In the genomic region with DNA sequence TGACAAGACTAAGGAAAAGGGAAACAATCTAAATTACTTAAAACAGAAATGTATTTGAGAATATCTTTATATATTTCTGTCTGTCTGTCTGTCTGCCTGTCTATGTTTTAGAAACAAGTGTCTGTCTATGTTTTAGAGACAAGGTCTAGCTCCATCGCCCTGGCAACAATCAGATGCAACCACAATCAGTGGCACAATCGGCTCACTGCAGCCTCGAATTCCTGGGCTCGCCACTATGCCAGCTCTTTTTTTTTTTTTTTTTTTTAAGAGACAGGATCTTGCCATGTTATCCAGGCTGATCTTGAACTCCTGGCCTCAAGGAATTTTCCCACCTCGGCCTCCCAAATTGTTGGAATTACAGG, we compare ENCODE assay signal across 7 cellular contexts. TPM values are rescaled to one million over a fixed set of nuclear protein-coding genes. Genes with fewer than 3 reads are reported as not detected.
A peak's percentile ranks its signal among the peaks of the same experiment; 100 is the strongest.
DNase-seq lines count a peak whose midpoint lies in the region; ATAC-seq and TF ChIP-seq lines count a peak whose summit lies in the region.
"Not testable (repeated sequence)": the region's sequence is repeated elsewhere in the genome, so short reads cannot be mapped to it uniquely, and the experiment has no call there.

No MANE protein-coding gene starts in this region.

- POLR2A ChIA-PET in CD8-positive, alpha-beta memory T cell (lab: Charles Lee) = interaction anchor here (0.6 to 0.7 kb wide), 2 partner anchors 143 to 1007 kb away, joined by 3 to 6 read pairs; no protein-coding TSS in a partner anchor

- not testable (repeated sequence) for H3K9me3 ChIP-seq in CD8-positive, alpha-beta memory T cell (ENCODE audit: low read length); Loucy (ENCODE audit: insufficient read depth, low read depth, low read length)

- CTCF ChIA-PET in CD8-positive, alpha-beta memory T cell (lab: Charles Lee) = not testable (repeated sequence)

- H3K9me2 ChIP-seq in Loucy (replicated peaks; ENCODE audit: low read depth, low read length) = not testable (repeated sequence)

- not testable (repeated sequence) for H3K79me2 ChIP-seq in Loucy (ENCODE audit: insufficient read depth, low read length)

- H3K27me3 ChIP-seq in CD8-positive, alpha-beta memory T cell (ENCODE audit: insufficient read depth, low read length, poor library complexity, severe bottlenecking); Loucy (ENCODE audit: insufficient read depth, low read length, poor library complexity, severe bottlenecking): not testable (repeated sequence)

- not testable (repeated sequence) for H3K9me3 Mint-ChIP-seq in CD8-positive, alpha-beta memory T cell; activated T-helper 17 cell treated with anti-CD3 and anti-CD28 coated beads, Interleukin-2, amount 50 U/mL, for 72 hours; central memory CD8-positive, alpha-beta T cell; natural killer cell

- H3K4me2 ChIP-seq in Loucy (ENCODE audit: low read depth, low read length, poor library complexity, severe bottlenecking) = peak overlapping the region; percentile 27

- intact Hi-C loops in natural killer cell (cut with micrococcal nuclease) = not testable (repeated sequence)

- H2AFZ ChIP-seq in Loucy (ENCODE audit: low read length) = not testable (repeated sequence)

- H3K4me3 ChIP-seq in CD8-positive, alpha-beta memory T cell (ENCODE audit: low read length); Loucy (ENCODE audit: low read length, poor library complexity, severe bottlenecking): not testable (repeated sequence)

- H3F3A ChIP-seq in Loucy (ENCODE audit: low read depth) = not testable (repeated sequence)

- DNase-seq in CD8-positive, alpha-beta memory T cell = peak in 3 of 5 donors; percentile 22 to 66 (median 44)
- peak; percentile 56 for DNase-seq in RPMI7951 (ENCODE audit: low read depth)
- DNase-seq in activated CD4-positive, alpha-beta T cell treated with anti-CD3 and anti-CD28 coated beads for 48 hours = peak; percentile 32
- DNase-seq in central memory CD8-positive, alpha-beta T cell (ENCODE audit: low spot score in 2 of 2) = peak in 1 of 2 donors; percentile 38
- not testable (repeated sequence) for DNase-seq in natural killer cell

- H3K27ac ChIP-seq in CD8-positive, alpha-beta memory T cell (ENCODE audit: low read depth, low read length) = not testable (repeated sequence)

- H3K4me1 ChIP-seq in CD8-positive, alpha-beta memory T cell (ENCODE audit: insufficient read depth, low read length); Loucy (ENCODE audit: insufficient read depth, low read length, poor library complexity, severe bottlenecking): not testable (repeated sequence)

- not testable (repeated sequence) for H4K20me1 ChIP-seq in Loucy (ENCODE audit: insufficient read depth, low read length, poor library complexity, severe bottlenecking)

- not testable (repeated sequence) for TF ChIP-seq CTCF in Loucy (conservative IDR thresholded peaks at IDR 0.05; ENCODE audit: low read length); natural killer cell (IDR thresholded peaks at IDR 0.05)

- not testable (repeated sequence) for H3K36me3 Mint-ChIP-seq in CD8-positive, alpha-beta memory T cell; activated T-helper 17 cell treated with anti-CD3 and anti-CD28 coated beads, Interleukin-2, amount 50 U/mL, for 72 hours (ENCODE audit: low read depth); central memory CD8-positive, alpha-beta T cell (ENCODE audit: insufficient read depth); natural killer cell

- H3K4me3 Mint-ChIP-seq in CD8-positive, alpha-beta memory T cell = peak overlapping the region; percentile 72 to 91 (median 80)
- H3K4me3 Mint-ChIP-seq in activated T-helper 17 cell treated with anti-CD3 and anti-CD28 coated beads, Interleukin-2, amount 50 U/mL, for 72 hours = peak overlapping the region; percentile 86
- peak overlapping the region; percentile 68 for H3K4me3 Mint-ChIP-seq in central memory CD8-positive, alpha-beta T cell
- H3K4me3 Mint-ChIP-seq in natural killer cell = peak overlapping the region; percentile 80

- not testable (repeated sequence) for H3K27me3 Mint-ChIP-seq in CD8-positive, alpha-beta memory T cell; activated T-helper 17 cell treated with anti-CD3 and anti-CD28 coated beads, Interleukin-2, amount 50 U/mL, for 72 hours; central memory CD8-positive, alpha-beta T cell; natural killer cell (ENCODE audit: low read depth in 2 of 2)

- not testable (repeated sequence) for H3K9ac ChIP-seq in Loucy (ENCODE audit: low read depth, low read length, poor library complexity, severe bottlenecking)

- H3K27ac Mint-ChIP-seq in CD8-positive, alpha-beta memory T cell = peak overlapping the region; percentile 81 to 97 (median 90)
- peak overlapping the region; percentile 94 for H3K27ac Mint-ChIP-seq in activated T-helper 17 cell treated with anti-CD3 and anti-CD28 coated beads, Interleukin-2, amount 50 U/mL, for 72 hours
- peak overlapping the region; percentile 93 for H3K27ac Mint-ChIP-seq in central memory CD8-positive, alpha-beta T cell (ENCODE audit: low read depth)
- peak overlapping the region; percentile 84 to 96 for H3K27ac Mint-ChIP-seq in natural killer cell

- H3K36me3 ChIP-seq in CD8-positive, alpha-beta memory T cell (ENCODE audit: insufficient read depth, low read length); Loucy (ENCODE audit: insufficient read depth, low read length): not testable (repeated sequence)

- ATAC-seq in activated T-helper 17 cell treated with anti-CD3 and anti-CD28 coated beads, Interleukin-2, amount 50 U/mL, for 72 hours (replicated peaks) = not testable (repeated sequence)
- ATAC-seq in central memory CD8-positive, alpha-beta T cell (replicated peaks; ENCODE audit: extremely low read depth, poor library complexity, severe bottlenecking) = peak; percentile 76
- ATAC-seq in natural killer cell = peak; percentile 48 to 63 (median 53)

- peaks cover 18 to 27% (median 26%) of the 10 kb centered on the region in 3 donors for H3K4me1 Mint-ChIP-seq in CD8-positive, alpha-beta memory T cell
- H3K4me1 Mint-ChIP-seq in activated T-helper 17 cell treated with anti-CD3 and anti-CD28 coated beads, Interleukin-2, amount 50 U/mL, for 72 hours; natural killer cell: not testable (repeated sequence)
- peaks cover 12% of the 10 kb centered on the region for H3K4me1 Mint-ChIP-seq in central memory CD8-positive, alpha-beta T cell

RNA-seq across cellular contexts. Expression of gene DGCR6L, which starts 8.7 kb away (rescaled TPM):
- 10 to 100 TPM; 46.8 to 48.4 TPM for total RNA-seq in CD8-positive, alpha-beta memory T cell
- 150 TPM for polyA plus RNA-seq in CD8-positive, alpha-beta memory T cell
- total RNA-seq in RPMI7951 (2014; rRNA removed; shearing (Covaris generic)) = 39.7 and 41.8 TPM in 2 replicates
- 10 to 100 TPM; 20.5 to 29.2 TPM for total RNA-seq in activated T-helper 17 cell treated with anti-CD3 and anti-CD28 coated beads, Interleukin-2, amount 50 U/mL, for 72 hours
- total RNA-seq in natural killer cell = 10 to 100 TPM; 20.3 to 34.3 (median 33.0) TPM
